ENCODE assay signal across 8 cellular contexts in genomic region chr3:135895106-135895733, GRCh38.
DNase-seq lines count a peak whose midpoint lies in the region; ATAC-seq and TF ChIP-seq lines count a peak whose summit lies in the region.

No MANE protein-coding gene starts in this region.

- H3K27me3 Mint-ChIP-seq in CD14-positive monocyte (ENCODE audit: low read depth in 3 of 3): peaks cover 2 to 7% (median 3%) of the 10 kb centered on the region in 3 donors

- no peaks in the 10 kb centered on the region for H3K36me3 Mint-ChIP-seq in CD14-positive monocyte

- H3K27ac ChIP-seq in thoracic aorta: no peak overlapping the region

- no peaks in the 10 kb centered on the region for H3K27me3 ChIP-seq in thoracic aorta (replicated peaks; ENCODE audit: insufficient read depth)

- no peaks in the 10 kb centered on the region for H3K36me3 ChIP-seq in mucosa of descending colon (ENCODE audit: low read depth)
- H3K36me3 ChIP-seq in thoracic aorta: no peaks in the 10 kb centered on the region

- ATAC-seq in mucosa of descending colon: peak; percentile 63
- no peak for ATAC-seq in thoracic aorta (ENCODE audit: insufficient number of reproducible peaks, low FRiP score, low read depth)
- ATAC-seq in HG03342 (IDR thresholded peaks at IDR 0.05; ENCODE audit: unreplicated experiment): no peak

- H3K4me3 Mint-ChIP-seq in CD14-positive monocyte: no peak overlapping the region

- intact Hi-C loops in CD14-positive monocyte (cut with micrococcal nuclease): loop anchor here (5.0 to 10.0 kb wide), 3 partner anchors 1098 to 1290 kb away; partner anchors contain the start of gene EPHB1 (in 2 of the 2)
- intact Hi-C loops in mucosa of descending colon (cut with DNase I, micrococcal nuclease): loop anchor here (1.0 to 10.0 kb wide), 3 partner anchors 159 to 1290 kb away; partner anchors contain the start of gene EPHB1 (in 1 of the 2)

- H3K4me1 ChIP-seq in mucosa of descending colon (ENCODE audit: low read depth) (no peaks in the 10 kb centered on the region), thoracic aorta (ENCODE audit: control insufficient read depth in 1 of 2, low read depth in 2 of 2) (no peaks in the 10 kb centered on the region)

- H3K9me3 ChIP-seq in mucosa of descending colon: no peaks in the 10 kb centered on the region
- no peaks in the 10 kb centered on the region for H3K9me3 ChIP-seq in thoracic aorta

- no peaks in the 10 kb centered on the region for H3K4me1 Mint-ChIP-seq in CD14-positive monocyte

- H3K9me3 Mint-ChIP-seq in CD14-positive monocyte: peaks cover 0 to 3% (median 1%) of the 10 kb centered on the region in 7 donors

- no peak overlapping the region for H3K27ac Mint-ChIP-seq in CD14-positive monocyte

- peak; percentile 72 for TF ChIP-seq CTCF in CD14-positive monocyte (IDR thresholded peaks at IDR 0.05)
- peak; percentile 98 for TF ChIP-seq CTCF in epithelial cell of proximal tubule (conservative IDR thresholded peaks at IDR 0.05; ENCODE audit: low read depth, low read length)
- TF ChIP-seq CTCF in mucosa of descending colon (IDR thresholded peaks at IDR 0.05): peak; percentile 23
- TF ChIP-seq CTCF in thoracic aorta (IDR thresholded peaks at IDR 0.05): peak; percentile 64

- DNase-seq in CD14-positive monocyte (ENCODE audit: low spot score): no peak
- DNase-seq in H4 (ENCODE audit: low spot score): peak; percentile 78
- DNase-seq in NCI-H2171 treated with DMSO at 0.1 percent for 48 hours (lab: John Stamatoyannopoulos, UW): peak; percentile 73
- peak; percentile 67 for DNase-seq in activated CD4-positive, alpha-beta T cell treated with anti-CD3 and anti-CD28 coated beads for 48 hours
- DNase-seq in epithelial cell of proximal tubule (ENCODE audit: low read depth): peak; percentile 56
- DNase-seq in mucosa of descending colon: peak in 2 of 3 donors; percentile 76 to 88
- no peak for DNase-seq in thoracic aorta (ENCODE audit: low spot score)

- H3K4me3 ChIP-seq in epithelial cell of proximal tubule (ENCODE audit: low read depth, low read length) (no peak overlapping the region), mucosa of descending colon (no peak overlapping the region), thoracic aorta (no peak overlapping the region)

Comparison
In these comparisons a context has a peak if more than half of its experiments do, and no peak if none do; other contexts are left out.
1. DNase-seq: peak in H4 (single experiment), NCI-H2171 treated with DMSO at 0.1 percent for 48 hours (single experiment), activated CD4-positive, alpha-beta T cell treated with anti-CD3 and anti-CD28 coated beads for 48 hours (single experiment), epithelial cell of proximal tubule (single experiment) and mucosa of descending colon (2 of 3); none in CD14-positive monocyte (single experiment) and thoracic aorta (single experiment).
2. CTCF ChIP-seq: peak in every context shown above with its lines; median percentile 98 in epithelial cell of proximal tubule; 72 in CD14-positive monocyte; 64 in thoracic aorta; 23 in mucosa of descending colon.